In the genomic region with DNA sequence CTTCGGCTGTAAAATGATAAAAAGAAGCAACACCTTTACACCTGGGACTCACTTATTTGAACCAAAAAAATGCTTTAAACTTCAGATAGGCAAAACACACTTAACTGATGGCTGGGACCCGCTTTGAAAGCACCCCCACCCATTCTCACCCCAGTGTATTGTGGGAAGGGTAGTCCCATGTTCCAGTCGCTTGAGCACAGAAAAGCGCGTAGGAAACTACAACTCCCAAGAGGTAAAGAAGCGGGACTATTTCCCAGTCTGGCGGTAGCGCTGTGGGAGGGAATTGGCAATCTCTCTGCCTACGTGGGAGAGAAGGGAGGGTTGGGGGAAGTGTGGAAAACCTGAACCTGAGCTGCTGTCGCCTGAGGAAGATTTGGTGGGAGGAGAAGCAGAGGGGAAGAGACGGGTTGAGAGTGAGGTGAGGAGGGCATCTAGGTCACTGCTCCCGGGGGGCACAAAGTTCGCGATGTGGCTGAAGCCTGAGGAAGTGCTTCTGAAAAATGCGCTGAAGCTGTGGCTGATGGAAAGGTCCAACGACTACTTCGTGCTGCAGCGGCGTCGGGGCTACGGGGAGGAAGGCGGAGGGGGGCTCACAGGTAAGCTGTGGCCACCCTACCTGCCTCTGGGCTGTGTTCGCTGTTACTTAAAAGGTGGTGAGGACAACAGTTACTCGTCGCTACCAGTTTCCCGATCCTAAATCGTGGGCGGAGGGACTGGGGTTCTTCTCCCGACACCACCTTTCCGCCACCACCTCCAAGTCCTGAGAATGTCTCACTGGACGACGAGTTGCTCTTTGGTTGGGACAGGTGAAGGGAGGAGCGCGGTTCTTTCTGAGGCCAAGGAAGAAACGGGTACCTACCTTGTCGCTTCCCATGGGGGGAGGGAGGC, we compare ENCODE assay signal across 8 cellular contexts. TPM values are rescaled to one million over a fixed set of nuclear protein-coding genes. Genes with fewer than 3 reads are reported as not detected.
A peak's percentile ranks its signal among the peaks of the same experiment; 100 is the strongest.
DNase-seq lines count a peak whose midpoint lies in the region; ATAC-seq and TF ChIP-seq lines count a peak whose summit lies in the region.

TBC1D8B (plus strand) TSS at position 286 of the 888 bp plus-strand sequence; CDS start at position 467, 181 bp downstream.

- ATAC-seq in GM19397 (IDR thresholded peaks at IDR 0.05; ENCODE audit: unreplicated experiment) (peak; percentile 97), HG03457 (IDR thresholded peaks at IDR 0.05; ENCODE audit: unreplicated experiment) (peak; percentile 87)
- ATAC-seq in activated naive CD8-positive, alpha-beta T cell treated with anti-CD3 and anti-CD28 coated beads, Interleukin-2, amount 10 ng/mL, durations not matched to agents 7 days and 5 days (ENCODE audit: low read depth) = peak; percentile 81

- peak within 1 kb of the TSS; percentile 92 for H3K4me3 Mint-ChIP-seq in activated naive CD8-positive, alpha-beta T cell treated with anti-CD3 and anti-CD28 coated beads, Interleukin-2, amount 10 ng/mL, durations not matched to agents 7 days and 5 days
- H3K4me3 Mint-ChIP-seq in glutamatergic neuron (ENCODE audit: unreplicated experiment) = peak within 1 kb of the TSS; percentile 100

- peak within 1 kb of the TSS; percentile 54 for H3K27ac Mint-ChIP-seq in activated naive CD8-positive, alpha-beta T cell treated with anti-CD3 and anti-CD28 coated beads, Interleukin-2, amount 10 ng/mL, durations not matched to agents 7 days and 5 days
- no peak within 1 kb of the TSS for H3K27ac Mint-ChIP-seq in glutamatergic neuron (ENCODE audit: unreplicated experiment)

- peak; percentile 12 for DNase-seq in CMK (ENCODE audit: low read depth)
- DNase-seq in NCI-H82 (lab: John Stamatoyannopoulos, UW) = peak; percentile 71
- DNase-seq in activated naive CD8-positive, alpha-beta T cell treated with anti-CD3 and anti-CD28 coated beads, Interleukin-2, amount 10 ng/mL, durations not matched to agents 7 days and 5 days = peak; percentile 24
- peak; percentile 35 for DNase-seq in glutamatergic neuron
- peak; percentile 71 for DNase-seq in non-pigmented ciliary epithelial cell (ENCODE audit: low read depth)
- DNase-seq in cortex of kidney (lab: John Stamatoyannopoulos, UW) = no peak

- H3K36me3 Mint-ChIP-seq in activated naive CD8-positive, alpha-beta T cell treated with anti-CD3 and anti-CD28 coated beads, Interleukin-2, amount 10 ng/mL, durations not matched to agents 7 days and 5 days = no peaks in the 10 kb centered on the region
- no peaks in the 10 kb centered on the region for H3K36me3 Mint-ChIP-seq in glutamatergic neuron (ENCODE audit: unreplicated experiment)

- H3K27me3 Mint-ChIP-seq in activated naive CD8-positive, alpha-beta T cell treated with anti-CD3 and anti-CD28 coated beads, Interleukin-2, amount 10 ng/mL, durations not matched to agents 7 days and 5 days = peaks cover 37% of the 10 kb centered on the region
- peaks cover 7% of the 10 kb centered on the region for H3K27me3 Mint-ChIP-seq in glutamatergic neuron (ENCODE audit: unreplicated experiment)

- POLR2A ChIA-PET in activated naive CD8-positive, alpha-beta T cell treated with anti-CD3 and anti-CD28 coated beads, Interleukin-2, amount 10 ng/mL, durations not matched to agents 7 days and 5 days (lab: Charles Lee) = no interaction called here

- no peaks in the 10 kb centered on the region for H3K9me3 Mint-ChIP-seq in activated naive CD8-positive, alpha-beta T cell treated with anti-CD3 and anti-CD28 coated beads, Interleukin-2, amount 10 ng/mL, durations not matched to agents 7 days and 5 days
- H3K9me3 Mint-ChIP-seq in glutamatergic neuron (ENCODE audit: unreplicated experiment) = peaks cover 1% of the 10 kb centered on the region

- no peak for TF ChIP-seq CTCF in glutamatergic neuron (IDR thresholded peaks at IDR 0.05; ENCODE audit: partially characterized antibody, unreplicated experiment)

- H3K4me1 Mint-ChIP-seq in activated naive CD8-positive, alpha-beta T cell treated with anti-CD3 and anti-CD28 coated beads, Interleukin-2, amount 10 ng/mL, durations not matched to agents 7 days and 5 days = peaks cover 4% of the 10 kb centered on the region
- no peaks in the 10 kb centered on the region for H3K4me1 Mint-ChIP-seq in glutamatergic neuron (ENCODE audit: low read depth, unreplicated experiment)

RNA-seq across cellular contexts. Expression of gene TBC1D8B, which starts in this region (rescaled TPM):
- total RNA-seq in activated naive CD8-positive, alpha-beta T cell treated with anti-CD3 and anti-CD28 coated beads, Interleukin-2, amount 10 ng/mL, durations not matched to agents 7 days and 5 days = 1 to 10 TPM; 1.4 to 2.2 TPM
- total RNA-seq in glutamatergic neuron (ENCODE audit: unreplicated experiment) = 4.6 TPM
